8 cellular contexts compared by ENCODE assay signal in the genomic region with DNA sequence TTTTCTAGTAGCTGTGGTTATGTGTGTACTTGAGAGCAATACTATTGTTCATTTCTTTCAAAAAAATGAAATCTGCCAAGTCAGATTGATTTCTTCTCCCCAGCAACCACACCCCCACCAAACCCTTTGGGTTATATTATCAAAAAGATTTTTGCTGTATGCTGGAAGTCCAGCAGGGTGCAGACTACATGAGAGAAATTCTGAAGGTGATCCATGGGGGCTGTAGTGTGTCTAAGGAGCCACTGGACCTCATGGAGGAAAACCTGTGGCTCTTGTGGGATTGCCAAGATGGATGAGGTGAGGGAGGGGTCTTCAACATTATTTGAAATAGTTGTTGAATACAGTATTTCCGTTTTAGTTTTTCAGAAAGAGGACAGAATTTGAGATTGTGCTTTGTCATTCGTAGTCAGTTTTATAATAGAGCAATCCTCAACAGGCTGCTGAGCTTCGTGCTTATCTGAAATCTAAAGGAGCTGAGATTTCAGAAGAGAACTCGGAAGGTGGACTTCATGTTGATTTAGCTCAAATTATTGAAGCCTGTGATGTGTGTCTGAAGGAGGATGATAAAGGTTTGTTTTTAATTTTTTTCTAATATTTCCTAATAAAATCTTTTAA. TPM values are rescaled to one million over a fixed set of nuclear protein-coding genes. Genes with fewer than 3 reads are reported as not detected.
DNase-seq lines count a peak whose midpoint lies in the region; ATAC-seq and TF ChIP-seq lines count a peak whose summit lies in the region.

No MANE protein-coding gene starts in this region.

- no peak overlapping the region for H3K27ac ChIP-seq in smooth muscle cell (ENCODE audit: low read depth)

- peaks cover 53% of the 10 kb centered on the region for H3K4me1 Mint-ChIP-seq in activated naive CD4-positive, alpha-beta T cell treated with anti-CD3 and anti-CD28 coated beads, Interleukin-2, amount 50 U/mL, for 24 hours
- H3K4me1 Mint-ChIP-seq in central memory CD8-positive, alpha-beta T cell: peaks cover 37% of the 10 kb centered on the region

- H3K4me3 ChIP-seq in NB4 (ENCODE audit: low read depth, low read length): peak overlapping the region; percentile 98
- no peak overlapping the region for H3K4me3 ChIP-seq in smooth muscle cell

- no peak overlapping the region for H3K9ac ChIP-seq in smooth muscle cell (ENCODE audit: low read depth)

- TF ChIP-seq CTCF in NB4 (IDR thresholded peaks at IDR 0.05; ENCODE audit: low read depth, low read length) (peak; percentile 23), smooth muscle cell (IDR thresholded peaks at IDR 0.05; ENCODE audit: borderline replicate concordance, insufficient read depth, poor library complexity, severe bottlenecking) (peak; percentile 9)

- H3K4me1 ChIP-seq in smooth muscle cell (ENCODE audit: low read depth): peaks cover 10% of the 10 kb centered on the region

- peaks cover 13% of the 10 kb centered on the region for H3K36me3 ChIP-seq in smooth muscle cell (ENCODE audit: low read depth)

- no peaks in the 10 kb centered on the region for H3K27me3 ChIP-seq in smooth muscle cell (ENCODE audit: low read depth)

- no peak overlapping the region for H3K4me2 ChIP-seq in smooth muscle cell

- H2AFZ ChIP-seq in smooth muscle cell (ENCODE audit: low read depth): no peak overlapping the region

- H3K4me3 Mint-ChIP-seq in activated naive CD4-positive, alpha-beta T cell treated with anti-CD3 and anti-CD28 coated beads, Interleukin-2, amount 50 U/mL, for 24 hours: peak overlapping the region; percentile 99
- H3K4me3 Mint-ChIP-seq in central memory CD8-positive, alpha-beta T cell: peak overlapping the region; percentile 96

- H3K27ac Mint-ChIP-seq in activated naive CD4-positive, alpha-beta T cell treated with anti-CD3 and anti-CD28 coated beads, Interleukin-2, amount 50 U/mL, for 24 hours: peak overlapping the region; percentile 71
- H3K27ac Mint-ChIP-seq in central memory CD8-positive, alpha-beta T cell (ENCODE audit: low read depth): no peak overlapping the region

- 77% methylated on average over 4 of the region's 4 CpGs for WGBS in smooth muscle cell (ENCODE audit: low lambda C conversion rate)

- peaks cover 50% of the 10 kb centered on the region for H3K79me2 ChIP-seq in smooth muscle cell (ENCODE audit: low read depth)

- no peak for TF ChIP-seq POLR2A in NB4 (IDR thresholded peaks at IDR 0.05; ENCODE audit: extremely low read depth, insufficient read length)

- ATAC-seq in central memory CD8-positive, alpha-beta T cell (replicated peaks; ENCODE audit: extremely low read depth, poor library complexity, severe bottlenecking): no peak
- no peak for ATAC-seq in GM19351 (IDR thresholded peaks at IDR 0.05; ENCODE audit: unreplicated experiment)
- no peak for ATAC-seq in HG02884 (IDR thresholded peaks at IDR 0.05; ENCODE audit: unreplicated experiment)

- H3K36me3 Mint-ChIP-seq in activated naive CD4-positive, alpha-beta T cell treated with anti-CD3 and anti-CD28 coated beads, Interleukin-2, amount 50 U/mL, for 24 hours: peaks cover 24% of the 10 kb centered on the region
- peaks cover 52% of the 10 kb centered on the region for H3K36me3 Mint-ChIP-seq in central memory CD8-positive, alpha-beta T cell (ENCODE audit: insufficient read depth)

- H3K9me3 Mint-ChIP-seq in activated naive CD4-positive, alpha-beta T cell treated with anti-CD3 and anti-CD28 coated beads, Interleukin-2, amount 50 U/mL, for 24 hours: no peaks in the 10 kb centered on the region
- H3K9me3 Mint-ChIP-seq in central memory CD8-positive, alpha-beta T cell: no peaks in the 10 kb centered on the region

- H3K9me3 ChIP-seq in smooth muscle cell (replicated peaks; ENCODE audit: low read depth): no peaks in the 10 kb centered on the region

- peaks cover 67% of the 10 kb centered on the region for H4K20me1 ChIP-seq in smooth muscle cell (ENCODE audit: low read depth)

- DNase-seq in activated naive CD4-positive, alpha-beta T cell (lab: John Stamatoyannopoulos, UW): no peak
- DNase-seq in NB4 (ENCODE audit: low read depth) (peak; percentile 58), smooth muscle cell (lab: John Stamatoyannopoulos, UW; ENCODE audit: unreplicated experiment) (no peak), NCI-H2029 (lab: John Stamatoyannopoulos, UW) (no peak)
- DNase-seq in central memory CD8-positive, alpha-beta T cell (ENCODE audit: low spot score in 2 of 2): no peak

- H3F3A ChIP-seq in smooth muscle cell (ENCODE audit: low read depth): peaks cover 5% of the 10 kb centered on the region

- no peaks in the 10 kb centered on the region for H3K27me3 Mint-ChIP-seq in activated naive CD4-positive, alpha-beta T cell treated with anti-CD3 and anti-CD28 coated beads, Interleukin-2, amount 50 U/mL, for 24 hours
- no peaks in the 10 kb centered on the region for H3K27me3 Mint-ChIP-seq in central memory CD8-positive, alpha-beta T cell

RNA-seq across cellular contexts. Expression of gene EIF3M, which starts 3.1 kb away (rescaled TPM):
- 536 and 539 TPM in 2 replicates for total RNA-seq in smooth muscle cell
- polyA plus RNA-seq in smooth muscle cell: 178 and 193 TPM in 2 replicates
